ENCODE assay signal across 9 cellular contexts in the genomic region with DNA sequence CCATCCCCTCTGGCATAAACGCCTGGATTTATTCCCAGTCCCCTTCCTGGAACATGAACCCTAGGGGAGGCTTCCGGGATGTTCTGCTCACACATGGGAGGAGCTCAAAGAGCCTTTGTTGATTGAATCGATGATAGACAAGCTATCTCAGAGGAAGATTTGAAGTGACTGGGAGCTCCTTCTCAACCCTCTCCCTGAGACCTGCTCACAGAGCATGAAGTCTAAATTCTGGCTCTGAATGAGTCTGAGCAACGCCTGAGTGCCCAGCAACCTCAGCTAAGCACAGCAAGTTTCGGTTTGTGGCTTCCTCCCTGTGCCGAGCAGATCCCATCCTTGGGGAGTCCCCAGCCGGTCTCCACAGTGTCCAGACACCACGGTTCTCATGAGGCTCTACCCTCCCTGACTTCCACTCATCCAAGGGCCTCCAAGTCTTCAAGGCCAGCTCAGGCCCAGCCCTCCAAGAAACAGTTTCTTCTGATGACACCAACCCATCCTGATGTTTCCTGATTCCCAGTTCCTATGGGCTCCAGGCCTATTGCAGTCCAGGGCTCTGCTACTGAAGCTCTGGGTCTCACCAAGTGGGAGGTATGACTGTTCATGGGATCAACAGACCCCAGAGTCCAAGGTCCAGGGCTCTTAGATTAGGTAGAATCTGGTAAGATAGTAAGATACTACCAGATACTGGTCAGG.
DNase-seq lines count a peak whose midpoint lies in the region; ATAC-seq and TF ChIP-seq lines count a peak whose summit lies in the region.
"Had no signal": no experiment of that assay in that cellular context is flagged by ENCODE, and none has a peak within 500 bp of the region (broad histone marks: within the 10 kb centered on the region; RNA-seq: fewer than 3 reads in every experiment).

No MANE protein-coding gene starts in this region.

- CTCF ChIA-PET in activated naive CD4-positive, alpha-beta T cell treated with anti-CD3 and anti-CD28 coated beads for 36 hours (lab: Charles Lee) = no interaction called here

- peaks cover 3% of the 10 kb centered on the region for H3K9me3 Mint-ChIP-seq in activated naive CD4-positive, alpha-beta T cell treated with anti-CD3 and anti-CD28 coated beads for 36 hours

- H3K4me1 ChIP-seq in left ventricle myocardium inferior = peaks cover 66% of the 10 kb centered on the region
- peaks cover 0 to 3% (median 0%) of the 10 kb centered on the region in 5 donors for H3K4me1 ChIP-seq in subcutaneous abdominal adipose tissue (ENCODE audit: control insufficient read depth in 5 of 5, insufficient read depth in 5 of 5, low read length in 5 of 5)

- H3K4me3 Mint-ChIP-seq in activated naive CD4-positive, alpha-beta T cell treated with anti-CD3 and anti-CD28 coated beads for 36 hours = no peak overlapping the region

- intact Hi-C loops in left ventricle myocardium inferior (cut with micrococcal nuclease) = no loop called here
- intact Hi-C loops in left ventricle myocardium superior (cut with micrococcal nuclease) = no loop called here
- intact Hi-C loops in activated naive CD4-positive, alpha-beta T cell treated with anti-CD3 and anti-CD28 coated beads for 36 hours (cut with micrococcal nuclease) = no loop called here

- H3K9ac ChIP-seq in subcutaneous abdominal adipose tissue (ENCODE audit: low read length in 5 of 5) = no peak overlapping the region

- no peak for ATAC-seq in left ventricle myocardium superior
- peak; percentile 81 for ATAC-seq in HG02840 (IDR thresholded peaks at IDR 0.05; ENCODE audit: low FRiP score, unreplicated experiment)

- H3K36me3 ChIP-seq in left ventricle myocardium inferior (no peaks in the 10 kb centered on the region), subcutaneous abdominal adipose tissue (ENCODE audit: control insufficient read depth in 5 of 5, insufficient read depth in 5 of 5, low read length in 5 of 5) (no peaks in the 10 kb centered on the region)

- TF ChIP-seq CTCF in left ventricle myocardium inferior (IDR thresholded peaks at IDR 0.05; ENCODE audit: borderline replicate concordance) = no peak

- no peaks in the 10 kb centered on the region for H3K27me3 Mint-ChIP-seq in activated naive CD4-positive, alpha-beta T cell treated with anti-CD3 and anti-CD28 coated beads for 36 hours (ENCODE audit: low read depth)

- H3K9me3 ChIP-seq in left ventricle myocardium inferior (replicated peaks) (no peaks in the 10 kb centered on the region), subcutaneous abdominal adipose tissue (ENCODE audit: control insufficient read depth in 5 of 5, low read length in 5 of 5) (no peaks in the 10 kb centered on the region)

- H3K4me1 Mint-ChIP-seq in activated naive CD4-positive, alpha-beta T cell treated with anti-CD3 and anti-CD28 coated beads for 36 hours (ENCODE audit: low read depth) = no peaks in the 10 kb centered on the region

- no peak overlapping the region for H3K27ac Mint-ChIP-seq in activated naive CD4-positive, alpha-beta T cell treated with anti-CD3 and anti-CD28 coated beads for 36 hours

- H3K27me3 ChIP-seq in left ventricle myocardium inferior (ENCODE audit: low read depth) = no peaks in the 10 kb centered on the region
- peaks cover 0 to 11% (median 0%) of the 10 kb centered on the region in 5 donors for H3K27me3 ChIP-seq in subcutaneous abdominal adipose tissue (ENCODE audit: control insufficient read depth in 5 of 5, insufficient read depth in 4 of 5, low read length in 5 of 5)

- no peaks in the 10 kb centered on the region for H3K36me3 Mint-ChIP-seq in activated naive CD4-positive, alpha-beta T cell treated with anti-CD3 and anti-CD28 coated beads for 36 hours (ENCODE audit: low read depth)

- no peak for DNase-seq in left ventricle myocardium inferior
- no peak for DNase-seq in left ventricle myocardium superior
- DNase-seq in NAMALWA (ENCODE audit: low spot score) = peak; percentile 41
- DNase-seq in activated naive CD4-positive, alpha-beta T cell treated with anti-CD3 and anti-CD28 coated beads for 36 hours = no peak
- no peak for DNase-seq in NCI-H82 (lab: John Stamatoyannopoulos, UW)
- no peak for DNase-seq in nucleus accumbens (lab: John Stamatoyannopoulos, UW)
- DNase-seq: NCI-H748 treated with DMSO at 0.1 percent for 48 hours had no signal

- H3K4me3 ChIP-seq in left ventricle myocardium inferior (peak overlapping the region; percentile 10), subcutaneous abdominal adipose tissue (ENCODE audit: low read depth in 1 of 5, low read length in 5 of 5) (peak overlapping the region in 3 of 5 donors; percentile 16 to 47 (median 27))

- H3K27ac ChIP-seq in left ventricle myocardium inferior (replicated peaks) (peak overlapping the region; percentile 55), subcutaneous abdominal adipose tissue (ENCODE audit: low read depth, low read length) (no peak overlapping the region)
